Comparison of ENCODE assay signal across 10 cellular contexts in genomic region chr21:26115346-26115745, GRCh38. TPM values are rescaled to one million over a fixed set of nuclear protein-coding genes. Genes with fewer than 3 reads are reported as not detected.
A peak's percentile ranks its signal among the peaks of the same experiment; 100 is the strongest.
DNase-seq lines count a peak whose midpoint lies in the region; ATAC-seq lines count a peak whose summit lies in the region.
"Had no signal": no experiment of that assay in that cellular context is flagged by ENCODE, and none has a peak within 500 bp of the region (broad histone marks: within the 10 kb centered on the region; RNA-seq: fewer than 3 reads in every experiment).

No MANE protein-coding gene starts in this region.

- H3K27ac Mint-ChIP-seq in effector memory CD8-positive, alpha-beta T cell, result no peak overlapping the region
- H3K27ac Mint-ChIP-seq: activated T-helper 2 cell treated with anti-CD3 and anti-CD28 coated beads, Interferon-gamma antibody, Interleukin-2, Interleukin-4, amounts not matched to agents 10 μg/mL and 5 μg/mL and 100 μg/mL, durations not matched to agents 14 hours and 24 hours and 36 hours; naive B cell had no signal

- DNase-seq in NCI-H1092 (lab: John Stamatoyannopoulos, UW) (peak; percentile 87), NCI-H510A (lab: John Stamatoyannopoulos, UW) (peak; percentile 61), dermis blood vessel endothelial cell (peak; percentile 90), retina (peak; percentile 40)
- no peak for DNase-seq in effector memory CD8-positive, alpha-beta T cell
- DNase-seq: naive B cell had no signal

- H3K36me3 Mint-ChIP-seq in effector memory CD8-positive, alpha-beta T cell (ENCODE audit: insufficient read depth), result no peaks in the 10 kb centered on the region

- H3K4me3 Mint-ChIP-seq in effector memory CD8-positive, alpha-beta T cell, result no peak overlapping the region
- H3K4me3 Mint-ChIP-seq: naive B cell had no signal

- no peaks in the 10 kb centered on the region for H3K4me1 Mint-ChIP-seq in effector memory CD8-positive, alpha-beta T cell (ENCODE audit: low read depth in 2 of 2)

- no peaks in the 10 kb centered on the region for H3K9me3 Mint-ChIP-seq in effector memory CD8-positive, alpha-beta T cell
- H3K9me3 Mint-ChIP-seq: activated T-helper 2 cell treated with anti-CD3 and anti-CD28 coated beads, Interferon-gamma antibody, Interleukin-2, Interleukin-4, amounts not matched to agents 10 μg/mL and 5 μg/mL and 100 μg/mL, durations not matched to agents 14 hours and 24 hours and 36 hours; naive B cell had no signal

- ATAC-seq in HG02759 (IDR thresholded peaks at IDR 0.05; ENCODE audit: unreplicated experiment), result no peak
- no peak for ATAC-seq in HG03460 (IDR thresholded peaks at IDR 0.05; ENCODE audit: unreplicated experiment)
- ATAC-seq in HG03097 (IDR thresholded peaks at IDR 0.05; ENCODE audit: low FRiP score, unreplicated experiment), result no peak
- no peak for ATAC-seq in effector memory CD8-positive, alpha-beta T cell (replicated peaks)

- no peaks in the 10 kb centered on the region for H3K27me3 Mint-ChIP-seq in effector memory CD8-positive, alpha-beta T cell
- H3K27me3 Mint-ChIP-seq: naive B cell had no signal

RNA-seq across cellular contexts. Expression of gene APP, which starts 55.2 kb away (rescaled TPM):
- 1,370 and 1,419 TPM in 2 replicates for total RNA-seq in dermis blood vessel endothelial cell

Comparison
In these comparisons a context has a peak if more than half of its experiments do, and no peak if none do; other contexts are left out.
1. DNase-seq: peak in NCI-H1092 (single experiment), NCI-H510A (single experiment), dermis blood vessel endothelial cell (single experiment) and retina (single experiment); none in effector memory CD8-positive, alpha-beta T cell (0 of 3).